Comparison of ENCODE assay signal across 26 cellular contexts in genomic region chr22:49427341-49427740, GRCh38.
DNase-seq lines count a peak whose midpoint lies in the region; ATAC-seq, FAIRE-seq and TF ChIP-seq lines count a peak whose summit lies in the region.
"Had no signal": no experiment of that assay in that cellular context is flagged by ENCODE, and none has a peak within 500 bp of the region (broad histone marks: within the 10 kb centered on the region; RNA-seq: fewer than 3 reads in every experiment).

No MANE protein-coding gene starts in this region.

- TF ChIP-seq CTCF in bronchial epithelial cell (IDR thresholded peaks at IDR 0.05; ENCODE audit: insufficient read depth, low read length, severe bottlenecking) (no peak), osteocyte (IDR thresholded peaks at IDR 0.05) (no peak), right lobe of liver (IDR thresholded peaks at IDR 0.05) (no peak)

- H3K9me3 ChIP-seq in right lobe of liver, result no peaks in the 10 kb centered on the region
- H3K9me3 ChIP-seq: A549; BE2C; BLaER1 treated with 17β-estradiol and CSF1 and Interleukin-3, amounts not matched to agents 10 nM and 100 nM had no signal

- ATAC-seq in left lobe of liver (no peak), right lobe of liver (no peak), GM18868 (IDR thresholded peaks at IDR 0.05; ENCODE audit: unreplicated experiment) (no peak), HG02852 (IDR thresholded peaks at IDR 0.05; ENCODE audit: unreplicated experiment) (no peak)
- ATAC-seq: A549, GM12878, GM23338, HCT116 had no signal

- H3K4me3 ChIP-seq in bronchial epithelial cell (ENCODE audit: low read depth, low read length) (no peak overlapping the region), right lobe of liver (no peak overlapping the region)
- H3K4me3 ChIP-seq: A549; BLaER1 treated with 17β-estradiol and CSF1 and Interleukin-3, amounts not matched to agents 10 nM and 100 nM; GM12878; GM23338 had no signal

- DNase-seq in activated effector memory CD4-positive, alpha-beta T cell treated with anti-CD3 and anti-CD28 coated beads, Interleukin-2, amount 50 U/mL, for 16 hours, result peak; percentile 25
- DNase-seq in activated effector memory CD4-positive, alpha-beta T cell treated with Interleukin-2 at 50 U/mL for 16 hours, result no peak
- DNase-seq in bronchial epithelial cell (ENCODE audit: low read depth) (no peak), left lobe of liver (ENCODE audit: low spot score) (peak; percentile 7), osteocyte (ENCODE audit: extremely low spot score, unreplicated experiment) (peak; percentile 75), right lobe of liver (no peak)
- DNase-seq: 8988T; ACHN; AML-193; BE2C; CD4-positive, alpha-beta T cell; CD8-positive, alpha-beta memory T cell; DMS 273 treated with DMSO at 0.1 percent for 48 hours; DMS79; EL; GDM1; H9 had no signal

- H3K9me3 Mint-ChIP-seq in osteocyte (ENCODE audit: unreplicated experiment), result peaks cover 3% of the 10 kb centered on the region
- H3K9me3 Mint-ChIP-seq: GM23338, H9 had no signal

- no peak overlapping the region for H3K27ac ChIP-seq in right lobe of liver
- H3K27ac ChIP-seq: A549; BLaER1 treated with 17β-estradiol and CSF1 and Interleukin-3, amounts not matched to agents 10 nM and 100 nM had no signal

- intact Hi-C loops in right lobe of liver (cut with DNase I), result no loop called here

- H3K4me1 ChIP-seq in right lobe of liver, result no peaks in the 10 kb centered on the region
- H3K4me1 ChIP-seq: A549, BE2C had no signal

- no peaks in the 10 kb centered on the region for H3K36me3 ChIP-seq in bronchial epithelial cell (ENCODE audit: control insufficient read depth, insufficient read depth, low read length)
- no peaks in the 10 kb centered on the region for H3K36me3 ChIP-seq in right lobe of liver
- H3K36me3 ChIP-seq: BE2C; BLaER1 treated with 17β-estradiol and CSF1 and Interleukin-3, amounts not matched to agents 10 nM and 100 nM had no signal

- 100% methylated on average over 1 of the region's 5 CpGs for WGBS in right lobe of liver (ENCODE audit: insufficient coverage, low coverage, low lambda C conversion rate, missing lambda C conversion rate)

- H3K36me3 Mint-ChIP-seq in osteocyte (ENCODE audit: unreplicated experiment), result no peaks in the 10 kb centered on the region
- H3K36me3 Mint-ChIP-seq: CD14-positive monocyte; CD8-positive, alpha-beta memory T cell had no signal

- peaks cover 7% of the 10 kb centered on the region for H3K27me3 Mint-ChIP-seq in osteocyte (ENCODE audit: unreplicated experiment)

- no peak overlapping the region for H3K4me3 Mint-ChIP-seq in osteocyte (ENCODE audit: unreplicated experiment)
- H3K4me3 Mint-ChIP-seq: CD14-positive monocyte; CD4-positive, alpha-beta T cell; CD8-positive, alpha-beta memory T cell; GM23338; H9 had no signal

- H3K27ac Mint-ChIP-seq in osteocyte (ENCODE audit: unreplicated experiment), result no peak overlapping the region
- H3K27ac Mint-ChIP-seq: CD14-positive monocyte; CD4-positive, alpha-beta T cell; GM23338; H9 had no signal

- FAIRE-seq in bronchial epithelial cell (lab: Jason Lieb, UNC), result peak; percentile 87
- FAIRE-seq: A549, D721Med, GM12878 had no signal

- peaks cover 24% of the 10 kb centered on the region for H3K4me1 Mint-ChIP-seq in osteocyte (ENCODE audit: unreplicated experiment)
- H3K4me1 Mint-ChIP-seq: CD8-positive, alpha-beta memory T cell; GM23338 had no signal

- H3K27me3 ChIP-seq in bronchial epithelial cell (ENCODE audit: control insufficient read depth, insufficient read depth, low read length), result no peaks in the 10 kb centered on the region
- H3K27me3 ChIP-seq in right lobe of liver, result no peaks in the 10 kb centered on the region
- H3K27me3 ChIP-seq: BE2C; BLaER1 treated with 17β-estradiol and CSF1 and Interleukin-3, amounts not matched to agents 10 nM and 100 nM had no signal

- no peak for TF ChIP-seq POLR2A in right lobe of liver (IDR thresholded peaks at IDR 0.05)

Comparison
In these comparisons a context has a peak if more than half of its experiments do, and no peak if none do; other contexts are left out.
1. DNase-seq: peak in activated effector memory CD4-positive, alpha-beta T cell treated with anti-CD3 and anti-CD28 coated beads, Interleukin-2, amount 50 U/mL, for 16 hours (single experiment), left lobe of liver (single experiment) and osteocyte (single experiment); none in activated effector memory CD4-positive, alpha-beta T cell treated with Interleukin-2 at 50 U/mL for 16 hours (single experiment), bronchial epithelial cell (single experiment) and right lobe of liver (0 of 3).